Comparison of ENCODE assay signal across 1 cellular context in genomic region chr12:24931666-24932405, GRCh38.
A peak's percentile ranks its signal among the peaks of the same experiment; 100 is the strongest.
TF ChIP-seq lines count a peak whose summit lies in the region.

No MANE protein-coding gene starts in this region.

TF ChIP-seq in K562, 482 proteins besides CTCF, POLR2A, EP300 and RAD21 (continued from another document):
- TF ChIP-seq BDP1 (IDR thresholded peaks at IDR 0.05; ENCODE audit: insufficient read depth, insufficient read length) (no peak), SPI1 (IDR thresholded peaks at IDR 0.05; ENCODE audit: borderline replicate concordance, low read depth, low read length) (peak; percentile 84), ZNF431 (CRISPR knock-in tag; IDR thresholded peaks at IDR 0.05) (no peak)
